1 cellular context compared by ENCODE assay signal in genomic region chr12:55929306-55929791, GRCh38.
TF ChIP-seq lines count a peak whose summit lies in the region.

No MANE protein-coding gene starts in this region.

TF ChIP-seq in GM12878, 131 proteins besides CTCF, POLR2A, EP300 and RAD21 (continued from another document):
- peak; percentile 70 for TF ChIP-seq BCL3 (IDR thresholded peaks at IDR 0.05; ENCODE audit: borderline replicate concordance, insufficient read depth, low read depth, low read length, poor library complexity, severe bottlenecking)
- no peak for TF ChIP-seq CEBPZ (IDR thresholded peaks at IDR 0.05; ENCODE audit: low read depth, low read length)
- TF ChIP-seq PML (IDR thresholded peaks at IDR 0.05; ENCODE audit: low read length), result peak; percentile 91
- peak; percentile 85 for TF ChIP-seq TCF7 (IDR thresholded peaks at IDR 0.05; ENCODE audit: borderline replicate concordance)
- TF ChIP-seq ELK1 (IDR thresholded peaks at IDR 0.05; ENCODE audit: low read depth, low read length), result peak; percentile 65; the same call in 1 of the 2 replicates
- peak; percentile 98 for TF ChIP-seq RUNX3 (IDR thresholded peaks at IDR 0.05; ENCODE audit: low read length)
- no peak for TF ChIP-seq HCFC1 (IDR thresholded peaks at IDR 0.05; ENCODE audit: low read length)
- peak; percentile 44; the same call in 1 of the 2 replicates for TF ChIP-seq BMI1 (IDR thresholded peaks at IDR 0.05; ENCODE audit: borderline replicate concordance)
- 0 out of 2 replicates have a peak, but pooled peaks have one; percentile 31 for TF ChIP-seq TCF12 (IDR thresholded peaks at IDR 0.05; ENCODE audit: low read depth, low read length)
- peak; percentile 6 to 9; a peak in 1 of 4 replicates for TF ChIP-seq BHLHE40 (IDR thresholded peaks at IDR 0.05; ENCODE audit: borderline replicate concordance in 1 of 2, low read depth in 2 of 2, low read length in 1 of 2)
- TF ChIP-seq FOXM1 (IDR thresholded peaks at IDR 0.05; ENCODE audit: low read depth, low read length), result peak; percentile 81; the same call in 1 of the 2 replicates
- peak; percentile 49; the same call in 1 of the 2 replicates for TF ChIP-seq NBN (IDR thresholded peaks at IDR 0.05)
- peak; percentile 69 for TF ChIP-seq SP1 (IDR thresholded peaks at IDR 0.05; ENCODE audit: low read depth, low read length)
- no peak for TF ChIP-seq KAT2A (conservative IDR thresholded peaks at IDR 0.05; ENCODE audit: control insufficient read depth, low read depth, low read length)
- peak; percentile 98 for TF ChIP-seq SPI1 (IDR thresholded peaks at IDR 0.05; ENCODE audit: borderline replicate concordance, insufficient read depth, low read depth, low read length)
- peak; percentile 70; the same call in 1 of the 2 replicates for TF ChIP-seq YY1 (IDR thresholded peaks at IDR 0.05; ENCODE audit: low read depth, low read length)
- TF ChIP-seq ETV6 (conservative IDR thresholded peaks at IDR 0.05 in 1 of 2, IDR thresholded peaks at IDR 0.05 in 1 of 2; ENCODE audit: borderline replicate concordance in 1 of 2, low read depth in 1 of 2), result peak in 1 of 2 experiments; percentile 91; a peak in 2 of 4 replicates
- peak; percentile 61 for TF ChIP-seq GATAD2B (conservative IDR thresholded peaks at IDR 0.05; ENCODE audit: low read depth)
- no peak for TF ChIP-seq SUPT20H (IDR thresholded peaks at IDR 0.05; ENCODE audit: borderline replicate concordance, control insufficient read depth, low read depth, low read length)
- peak; percentile 82 to 87; a peak in 3 of 4 replicates for TF ChIP-seq IKZF2 (IDR thresholded peaks at IDR 0.05)
- peak; percentile 93 for TF ChIP-seq TAF1 (IDR thresholded peaks at IDR 0.05; ENCODE audit: borderline replicate concordance, low read depth, low read length)
- peak; percentile 52 for TF ChIP-seq MEF2B (IDR thresholded peaks at IDR 0.05; ENCODE audit: partially characterized antibody, poor library complexity, severe bottlenecking)
- peak; percentile 53; the same call in 2 of the 3 replicates for TF ChIP-seq POU2F2 (IDR thresholded peaks at IDR 0.05; ENCODE audit: borderline replicate concordance, low read depth, low read length)
- TF ChIP-seq RELB (IDR thresholded peaks at IDR 0.05; ENCODE audit: low read depth), result peak; percentile 61; the same call in 1 of the 2 replicates
- peak; percentile 76; the same call in 1 of the 2 replicates for TF ChIP-seq CBX5 (IDR thresholded peaks at IDR 0.05; ENCODE audit: low read depth)
- TF ChIP-seq NFIC (IDR thresholded peaks at IDR 0.05; ENCODE audit: low read depth, low read length), result peak; percentile 93
- TF ChIP-seq NR2C1 (IDR thresholded peaks at IDR 0.05), result peak; percentile 49; the same call in 1 of the 2 replicates
- 0 out of 2 replicates have a peak, but pooled peaks have one; percentile 68 for TF ChIP-seq TBL1XR1 (IDR thresholded peaks at IDR 0.05; ENCODE audit: low read depth, low read length)
- TF ChIP-seq POLR2AphosphoS5 (IDR thresholded peaks at IDR 0.05; ENCODE audit: low read length), result peak; percentile 87
- no peak for TF ChIP-seq BRCA1 (IDR thresholded peaks at IDR 0.05; ENCODE audit: low read depth, low read length)
- peak; percentile 81 for TF ChIP-seq DPF2 (IDR thresholded peaks at IDR 0.05)
